17 cellular contexts compared by ENCODE assay signal in the genomic region with DNA sequence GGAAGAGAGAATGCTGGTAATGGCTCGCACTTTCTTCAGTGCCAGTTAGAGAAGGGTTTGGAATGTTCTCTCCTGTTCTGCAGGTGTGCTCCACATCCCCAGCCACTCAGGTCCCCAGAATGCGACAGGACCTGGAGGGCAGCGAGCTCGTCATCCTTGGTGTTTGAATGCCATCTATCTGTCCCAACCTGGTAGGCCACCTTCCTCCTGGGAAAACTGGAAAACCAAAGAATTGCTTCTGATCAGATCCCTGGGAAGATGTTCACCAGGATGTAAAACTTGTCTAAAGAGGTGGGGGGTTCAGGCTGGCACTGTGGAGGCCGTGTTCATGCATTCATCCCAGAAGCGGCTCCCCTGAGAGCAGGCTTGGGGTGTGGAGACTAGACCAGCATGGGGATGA.
DNase-seq lines count a peak whose midpoint lies in the region; ATAC-seq and TF ChIP-seq lines count a peak whose summit lies in the region.
"Had no signal": no experiment of that assay in that cellular context is flagged by ENCODE, and none has a peak within 500 bp of the region (broad histone marks: within the 10 kb centered on the region; RNA-seq: fewer than 3 reads in every experiment).

No MANE protein-coding gene starts in this region.

- H3K36me3 Mint-ChIP-seq in osteocyte (ENCODE audit: unreplicated experiment) (no peaks in the 10 kb centered on the region), type B pancreatic cell (no peaks in the 10 kb centered on the region)
- H3K36me3 Mint-ChIP-seq: CD14-positive monocyte; CD8-positive, alpha-beta T cell had no signal

- no peak overlapping the region for H3K4me3 ChIP-seq in esophagus muscularis mucosa
- H3K4me3 ChIP-seq: BLaER1, GM12878, HAP-1 had no signal

- H3K4me3 Mint-ChIP-seq in osteocyte (ENCODE audit: unreplicated experiment) (no peak overlapping the region), type B pancreatic cell (no peak overlapping the region)
- H3K4me3 Mint-ChIP-seq: CD14-positive monocyte; CD8-positive, alpha-beta T cell had no signal

- H3K9me3 Mint-ChIP-seq in osteocyte (ENCODE audit: unreplicated experiment): peaks cover 32% of the 10 kb centered on the region
- no peaks in the 10 kb centered on the region for H3K9me3 Mint-ChIP-seq in type B pancreatic cell

- H3K4me1 Mint-ChIP-seq in osteocyte (ENCODE audit: unreplicated experiment) (no peaks in the 10 kb centered on the region), type B pancreatic cell (ENCODE audit: unreplicated experiment) (no peaks in the 10 kb centered on the region)
- H3K4me1 Mint-ChIP-seq: CD14-positive monocyte had no signal

- no peaks in the 10 kb centered on the region for H3K36me3 ChIP-seq in esophagus muscularis mucosa
- H3K36me3 ChIP-seq: BLaER1, HAP-1 had no signal

- intact Hi-C loops in esophagus muscularis mucosa (cut with DNase I): no loop called here

- no peaks in the 10 kb centered on the region for H3K4me1 ChIP-seq in esophagus muscularis mucosa
- H3K4me1 ChIP-seq: HAP-1 had no signal

- H3K27ac ChIP-seq in VCaP: no peak overlapping the region
- H3K27ac ChIP-seq in esophagus muscularis mucosa (replicated peaks in 1 of 4): no peak overlapping the region
- H3K27ac ChIP-seq: BLaER1 had no signal

- H3K27ac Mint-ChIP-seq in osteocyte (ENCODE audit: unreplicated experiment): no peak overlapping the region
- H3K27ac Mint-ChIP-seq in type B pancreatic cell: no peak overlapping the region
- H3K27ac Mint-ChIP-seq: CD14-positive monocyte; CD8-positive, alpha-beta T cell had no signal

- TF ChIP-seq EP300 in esophagus muscularis mucosa (IDR thresholded peaks at IDR 0.05): no peak

- peaks cover 0 to 7% (median 3%) of the 10 kb centered on the region in 4 donors for H3K9me3 ChIP-seq in esophagus muscularis mucosa
- H3K9me3 ChIP-seq: HAP-1 had no signal

- DNase-seq in ELF-1 (ENCODE audit: low read depth, low spot score) (peak; percentile 11), esophagus muscularis mucosa (ENCODE audit: extremely low spot score) (peak; percentile 60), osteocyte (ENCODE audit: extremely low spot score, unreplicated experiment) (peak; percentile 70), type B pancreatic cell (ENCODE audit: extremely low spot score, unreplicated experiment) (no peak)
- DNase-seq in stimulated activated CD4-positive, alpha-beta T cell treated with anti-CD3 and anti-CD28 coated beads, Interleukin-4, amount 100 ng/mL, for 1 hour: no peak
- DNase-seq: 8988T; Calu3; CD8-positive, alpha-beta T cell; DMS79 treated with DMSO at 0.1 percent for 48 hours; GOT3; IMR-90 had no signal

- peaks cover 0 to 31% (median 0%) of the 10 kb centered on the region in 4 donors for H3K27me3 ChIP-seq in esophagus muscularis mucosa
- H3K27me3 ChIP-seq: BLaER1 had no signal

- H3K27me3 Mint-ChIP-seq in osteocyte (ENCODE audit: unreplicated experiment): no peaks in the 10 kb centered on the region
- peaks cover 17% of the 10 kb centered on the region for H3K27me3 Mint-ChIP-seq in type B pancreatic cell

- TF ChIP-seq POLR2A in esophagus muscularis mucosa (IDR thresholded peaks at IDR 0.05; ENCODE audit: low read depth): no peak

- TF ChIP-seq CTCF in VCaP (conservative IDR thresholded peaks at IDR 0.05) (peak; percentile 34), esophagus muscularis mucosa (IDR thresholded peaks at IDR 0.05) (no peak), osteocyte (IDR thresholded peaks at IDR 0.05) (no peak), type B pancreatic cell (conservative IDR thresholded peaks at IDR 0.05) (no peak)

- 86% methylated on average over 6 of the region's 6 CpGs for WGBS in esophagus muscularis mucosa

- ATAC-seq in HG03159 (IDR thresholded peaks at IDR 0.05; ENCODE audit: unreplicated experiment): no peak
- ATAC-seq: CD8-positive, alpha-beta T cell; GM12878 had no signal

Comparison
In these comparisons a context has a peak if more than half of its experiments do, and no peak if none do; other contexts are left out.
1. DNase-seq: peak in ELF-1 (single experiment), esophagus muscularis mucosa (single experiment) and osteocyte (single experiment); none in type B pancreatic cell (single experiment) and stimulated activated CD4-positive, alpha-beta T cell treated with anti-CD3 and anti-CD28 coated beads, Interleukin-4, amount 100 ng/mL, for 1 hour (single experiment).